20 cellular contexts compared by ENCODE assay signal in genomic region chr21:32626633-32627196, GRCh38. TPM values are rescaled to one million over a fixed set of nuclear protein-coding genes. Genes with fewer than 3 reads are reported as not detected.
DNase-seq lines count a peak whose midpoint lies in the region; ATAC-seq and TF ChIP-seq lines count a peak whose summit lies in the region.
"Had no signal": no experiment of that assay in that cellular context is flagged by ENCODE, and none has a peak within 500 bp of the region (broad histone marks: within the 10 kb centered on the region; RNA-seq: fewer than 3 reads in every experiment).

No MANE protein-coding gene starts in this region.

- no peak overlapping the region for H3K27ac Mint-ChIP-seq in progenitor cell of endocrine pancreas
- H3K27ac Mint-ChIP-seq: CD4-positive, alpha-beta T cell; nephron; T-helper 1 cell treated with Interleukin-12 subunit alpha and Interleukin-12 subunit beta and Interleukin-4 antibody, amounts not matched to agents 30 μg/mL and 1 μg/mL, for 36 hours had no signal

- peaks cover 2% of the 10 kb centered on the region for H3K9me3 Mint-ChIP-seq in progenitor cell of endocrine pancreas (ENCODE audit: low read depth)
- H3K9me3 Mint-ChIP-seq: CD4-positive, alpha-beta T cell; nephron; T-helper 1 cell treated with Interleukin-12 subunit alpha and Interleukin-12 subunit beta and Interleukin-4 antibody, amounts not matched to agents 30 μg/mL and 1 μg/mL, for 36 hours had no signal

- ATAC-seq in HG02571 (IDR thresholded peaks at IDR 0.05; ENCODE audit: unreplicated experiment) (no peak), HG02642 (IDR thresholded peaks at IDR 0.05; ENCODE audit: poor library complexity, unreplicated experiment) (no peak), GM19035 (IDR thresholded peaks at IDR 0.05; ENCODE audit: unreplicated experiment) (no peak)
- ATAC-seq: A549, gastroesophageal sphincter, upper lobe of right lung had no signal

- H3K4me3 Mint-ChIP-seq in progenitor cell of endocrine pancreas (ENCODE audit: low read depth): no peak overlapping the region
- H3K4me3 Mint-ChIP-seq: CD4-positive, alpha-beta T cell; nephron; T-helper 1 cell treated with Interleukin-12 subunit alpha and Interleukin-12 subunit beta and Interleukin-4 antibody, amounts not matched to agents 30 μg/mL and 1 μg/mL, for 36 hours had no signal

- peaks cover 2% of the 10 kb centered on the region for H3K36me3 Mint-ChIP-seq in progenitor cell of endocrine pancreas (ENCODE audit: insufficient read depth)

- peak; percentile 69 for DNase-seq in A172 (ENCODE audit: low spot score)
- DNase-seq in GM04503 (ENCODE audit: low read depth): peak; percentile 79
- peak; percentile 43 for DNase-seq in amniotic epithelial cell (ENCODE audit: low read depth)
- DNase-seq in fibroblast of peridontal ligament (ENCODE audit: extremely low read depth): peak; percentile 82
- no peak for DNase-seq in progenitor cell of endocrine pancreas (ENCODE audit: low spot score, unreplicated experiment)
- DNase-seq: activated CD4-positive, alpha-beta T cell treated with anti-CD3 and anti-CD28 coated beads, Interleukin-2, amount 50 U/mL, for 48 hours; activated T-cell treated with anti-CD3 and anti-CD28 coated beads for 4 hours; amniotic stem cell; CD4-positive, alpha-beta T cell; SHP77; spleen; stimulated activated CD4-positive, alpha-beta T cell treated with anti-CD3 and anti-CD28 coated beads, Interleukin-4, amount 100 ng/mL, for 4 hours; upper lobe of right lung had no signal

- peaks cover 1% of the 10 kb centered on the region for H3K27me3 Mint-ChIP-seq in progenitor cell of endocrine pancreas

- no peaks in the 10 kb centered on the region for H3K4me1 Mint-ChIP-seq in progenitor cell of endocrine pancreas (ENCODE audit: low read depth)
- H3K4me1 Mint-ChIP-seq: nephron had no signal

- no peak for TF ChIP-seq CTCF in progenitor cell of endocrine pancreas (IDR thresholded peaks at IDR 0.05; ENCODE audit: unreplicated experiment)

RNA-seq across cellular contexts. Expression of gene CFAP298, which starts 14.5 kb away (rescaled TPM):
- 72.1 and 116 TPM in 2 replicates for total RNA-seq in A172 (2014; rRNA removed; shearing (Covaris generic))
- total RNA-seq in progenitor cell of endocrine pancreas: 52.4 and 57.8 TPM in 2 replicates

RNA-seq across cellular contexts. Expression of gene TCP10L, which starts 41.4 kb away (rescaled TPM):
- total RNA-seq in A172 (2014; rRNA removed; shearing (Covaris generic)): not detected in 2 replicates
- 1.8 and 3.2 TPM in 2 replicates for total RNA-seq in progenitor cell of endocrine pancreas
